Comparison of ENCODE assay signal across 1 cellular context in genomic region chr19:7069042-7069903, GRCh38.
TF ChIP-seq lines count a peak whose summit lies in the region.

TSS of gene ZNF557 (plus strand) at chr19:7069703. CDS start at chr19:7075075, 5,372 bp downstream.

TF ChIP-seq in HepG2, 621 proteins besides CTCF, POLR2A, EP300 and RAD21 (continued from another document and continues in another):
- no peak for TF ChIP-seq SNRNP70 (IDR thresholded peaks at IDR 0.05; ENCODE audit: low read depth, low read length)
- TF ChIP-seq ZNF276 (CRISPR knock-in tag; IDR thresholded peaks at IDR 0.05; ENCODE audit: low read depth) = peak; percentile 52; the same call in 1 of the 2 replicates
- no peak for TF ChIP-seq ZNF263 (CRISPR knock-in tag; IDR thresholded peaks at IDR 0.05)
- TF ChIP-seq ZNF20 (CRISPR knock-in tag; IDR thresholded peaks at IDR 0.05) = peak; percentile 49; the same call in 1 of the 2 replicates
- TF ChIP-seq, protein P1, sequence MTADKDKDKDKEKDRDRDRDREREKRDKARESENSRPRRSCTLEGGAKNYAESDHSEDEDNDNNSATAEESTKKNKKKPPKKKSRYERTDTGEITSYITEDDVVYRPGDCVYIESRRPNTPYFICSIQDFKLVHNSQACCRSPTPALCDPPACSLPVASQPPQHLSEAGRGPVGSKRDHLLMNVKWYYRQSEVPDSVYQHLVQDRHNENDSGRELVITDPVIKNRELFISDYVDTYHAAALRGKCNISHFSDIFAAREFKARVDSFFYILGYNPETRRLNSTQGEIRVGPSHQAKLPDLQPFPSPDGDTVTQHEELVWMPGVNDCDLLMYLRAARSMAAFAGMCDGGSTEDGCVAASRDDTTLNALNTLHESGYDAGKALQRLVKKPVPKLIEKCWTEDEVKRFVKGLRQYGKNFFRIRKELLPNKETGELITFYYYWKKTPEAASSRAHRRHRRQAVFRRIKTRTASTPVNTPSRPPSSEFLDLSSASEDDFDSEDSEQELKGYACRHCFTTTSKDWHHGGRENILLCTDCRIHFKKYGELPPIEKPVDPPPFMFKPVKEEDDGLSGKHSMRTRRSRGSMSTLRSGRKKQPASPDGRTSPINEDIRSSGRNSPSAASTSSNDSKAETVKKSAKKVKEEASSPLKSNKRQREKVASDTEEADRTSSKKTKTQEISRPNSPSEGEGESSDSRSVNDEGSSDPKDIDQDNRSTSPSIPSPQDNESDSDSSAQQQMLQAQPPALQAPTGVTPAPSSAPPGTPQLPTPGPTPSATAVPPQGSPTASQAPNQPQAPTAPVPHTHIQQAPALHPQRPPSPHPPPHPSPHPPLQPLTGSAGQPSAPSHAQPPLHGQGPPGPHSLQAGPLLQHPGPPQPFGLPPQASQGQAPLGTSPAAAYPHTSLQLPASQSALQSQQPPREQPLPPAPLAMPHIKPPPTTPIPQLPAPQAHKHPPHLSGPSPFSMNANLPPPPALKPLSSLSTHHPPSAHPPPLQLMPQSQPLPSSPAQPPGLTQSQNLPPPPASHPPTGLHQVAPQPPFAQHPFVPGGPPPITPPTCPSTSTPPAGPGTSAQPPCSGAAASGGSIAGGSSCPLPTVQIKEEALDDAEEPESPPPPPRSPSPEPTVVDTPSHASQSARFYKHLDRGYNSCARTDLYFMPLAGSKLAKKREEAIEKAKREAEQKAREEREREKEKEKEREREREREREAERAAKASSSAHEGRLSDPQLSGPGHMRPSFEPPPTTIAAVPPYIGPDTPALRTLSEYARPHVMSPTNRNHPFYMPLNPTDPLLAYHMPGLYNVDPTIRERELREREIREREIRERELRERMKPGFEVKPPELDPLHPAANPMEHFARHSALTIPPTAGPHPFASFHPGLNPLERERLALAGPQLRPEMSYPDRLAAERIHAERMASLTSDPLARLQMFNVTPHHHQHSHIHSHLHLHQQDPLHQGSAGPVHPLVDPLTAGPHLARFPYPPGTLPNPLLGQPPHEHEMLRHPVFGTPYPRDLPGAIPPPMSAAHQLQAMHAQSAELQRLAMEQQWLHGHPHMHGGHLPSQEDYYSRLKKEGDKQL (CRISPR knock-in tag; IDR thresholded peaks at IDR 0.05; ENCODE audit: low read depth) = no peak
- TF ChIP-seq NFIC (IDR thresholded peaks at IDR 0.05; ENCODE audit: low read length) = no peak
- 0 out of 2 replicates have a peak, but pooled peaks have one; percentile 57 for TF ChIP-seq CREB3 (CRISPR knock-in tag; IDR thresholded peaks at IDR 0.05)
- TF ChIP-seq TGIF2 (CRISPR knock-in tag; IDR thresholded peaks at IDR 0.05) = peak; percentile 66; the same call in 1 of the 2 replicates
- peak; percentile 23; the same call in 1 of the 2 replicates for TF ChIP-seq ZNF543 (CRISPR knock-in tag; IDR thresholded peaks at IDR 0.05)
- TF ChIP-seq, protein P2, sequence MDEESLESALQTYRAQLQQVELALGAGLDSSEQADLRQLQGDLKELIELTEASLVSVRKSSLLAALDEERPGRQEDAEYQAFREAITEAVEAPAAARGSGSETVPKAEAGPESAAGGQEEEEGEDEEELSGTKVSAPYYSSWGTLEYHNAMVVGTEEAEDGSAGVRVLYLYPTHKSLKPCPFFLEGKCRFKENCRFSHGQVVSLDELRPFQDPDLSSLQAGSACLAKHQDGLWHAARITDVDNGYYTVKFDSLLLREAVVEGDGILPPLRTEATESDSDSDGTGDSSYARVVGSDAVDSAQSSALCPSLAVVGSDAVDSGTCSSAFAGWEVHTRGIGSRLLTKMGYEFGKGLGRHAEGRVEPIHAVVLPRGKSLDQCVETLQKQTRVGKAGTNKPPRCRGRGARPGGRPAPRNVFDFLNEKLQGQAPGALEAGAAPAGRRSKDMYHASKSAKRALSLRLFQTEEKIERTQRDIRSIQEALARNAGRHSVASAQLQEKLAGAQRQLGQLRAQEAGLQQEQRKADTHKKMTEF (CRISPR knock-in tag; IDR thresholded peaks at IDR 0.05) = peak; percentile 74
- 0 out of 2 replicates have a peak, but pooled peaks have one; percentile 25 for TF ChIP-seq ZNF558 (CRISPR knock-in tag; IDR thresholded peaks at IDR 0.05; ENCODE audit: borderline replicate concordance)
- peak; percentile 74; the same call in 1 of the 2 replicates for TF ChIP-seq TFAP4 (IDR thresholded peaks at IDR 0.05; ENCODE audit: borderline replicate concordance, low read depth)
- TF ChIP-seq ZNF431 (CRISPR knock-in tag; IDR thresholded peaks at IDR 0.05; ENCODE audit: borderline replicate concordance, low read depth) = no peak
- no peak for TF ChIP-seq ZSCAN25 (CRISPR knock-in tag; IDR thresholded peaks at IDR 0.05)
- peak; percentile 67 for TF ChIP-seq KDM2A (CRISPR knock-in tag; IDR thresholded peaks at IDR 0.05; ENCODE audit: borderline replicate concordance, low read depth)
- no peak for TF ChIP-seq CHCHD3 (CRISPR knock-in tag; IDR thresholded peaks at IDR 0.05)
- TF ChIP-seq, protein P3, sequence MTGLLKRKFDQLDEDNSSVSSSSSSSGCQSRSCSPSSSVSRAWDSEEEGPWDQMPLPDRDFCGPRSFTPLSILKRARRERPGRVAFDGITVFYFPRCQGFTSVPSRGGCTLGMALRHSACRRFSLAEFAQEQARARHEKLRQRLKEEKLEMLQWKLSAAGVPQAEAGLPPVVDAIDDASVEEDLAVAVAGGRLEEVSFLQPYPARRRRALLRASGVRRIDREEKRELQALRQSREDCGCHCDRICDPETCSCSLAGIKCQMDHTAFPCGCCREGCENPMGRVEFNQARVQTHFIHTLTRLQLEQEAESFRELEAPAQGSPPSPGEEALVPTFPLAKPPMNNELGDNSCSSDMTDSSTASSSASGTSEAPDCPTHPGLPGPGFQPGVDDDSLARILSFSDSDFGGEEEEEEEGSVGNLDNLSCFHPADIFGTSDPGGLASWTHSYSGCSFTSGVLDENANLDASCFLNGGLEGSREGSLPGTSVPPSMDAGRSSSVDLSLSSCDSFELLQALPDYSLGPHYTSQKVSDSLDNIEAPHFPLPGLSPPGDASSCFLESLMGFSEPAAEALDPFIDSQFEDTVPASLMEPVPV (CRISPR knock-in tag; IDR thresholded peaks at IDR 0.05) = peak; percentile 70
- TF ChIP-seq ZNF687 (CRISPR knock-in tag; IDR thresholded peaks at IDR 0.05) = peak; percentile 84
- no peak for TF ChIP-seq KDM1A (CRISPR knock-in tag; IDR thresholded peaks at IDR 0.05)
- no peak; the same call in 1 of the 2 replicates for TF ChIP-seq ZHX2 (IDR thresholded peaks at IDR 0.05; ENCODE audit: low read depth)
- 0 out of 2 replicates have a peak, but pooled peaks have one; percentile 56 for TF ChIP-seq ZHX2 (CRISPR knock-in tag; IDR thresholded peaks at IDR 0.05; ENCODE audit: borderline replicate concordance)
- peak; percentile 57 for TF ChIP-seq ZNF776 (CRISPR knock-in tag; IDR thresholded peaks at IDR 0.05)
- no peak for TF ChIP-seq RELA (CRISPR knock-in tag; IDR thresholded peaks at IDR 0.05)
- TF ChIP-seq MEF2D (CRISPR knock-in tag; IDR thresholded peaks at IDR 0.05) = peak; percentile 60
- TF ChIP-seq ZNF674 (CRISPR knock-in tag; IDR thresholded peaks at IDR 0.05; ENCODE audit: low read depth) = no peak
- TF ChIP-seq, protein P4, sequence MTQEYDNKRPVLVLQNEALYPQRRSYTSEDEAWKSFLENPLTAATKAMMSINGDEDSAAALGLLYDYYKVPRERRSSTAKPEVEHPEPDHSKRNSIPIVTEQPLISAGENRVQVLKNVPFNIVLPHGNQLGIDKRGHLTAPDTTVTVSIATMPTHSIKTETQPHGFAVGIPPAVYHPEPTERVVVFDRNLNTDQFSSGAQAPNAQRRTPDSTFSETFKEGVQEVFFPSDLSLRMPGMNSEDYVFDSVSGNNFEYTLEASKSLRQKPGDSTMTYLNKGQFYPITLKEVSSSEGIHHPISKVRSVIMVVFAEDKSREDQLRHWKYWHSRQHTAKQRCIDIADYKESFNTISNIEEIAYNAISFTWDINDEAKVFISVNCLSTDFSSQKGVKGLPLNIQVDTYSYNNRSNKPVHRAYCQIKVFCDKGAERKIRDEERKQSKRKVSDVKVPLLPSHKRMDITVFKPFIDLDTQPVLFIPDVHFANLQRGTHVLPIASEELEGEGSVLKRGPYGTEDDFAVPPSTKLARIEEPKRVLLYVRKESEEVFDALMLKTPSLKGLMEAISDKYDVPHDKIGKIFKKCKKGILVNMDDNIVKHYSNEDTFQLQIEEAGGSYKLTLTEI (CRISPR knock-in tag; conservative IDR thresholded peaks at IDR 0.05) = no peak
